In the genomic region with DNA sequence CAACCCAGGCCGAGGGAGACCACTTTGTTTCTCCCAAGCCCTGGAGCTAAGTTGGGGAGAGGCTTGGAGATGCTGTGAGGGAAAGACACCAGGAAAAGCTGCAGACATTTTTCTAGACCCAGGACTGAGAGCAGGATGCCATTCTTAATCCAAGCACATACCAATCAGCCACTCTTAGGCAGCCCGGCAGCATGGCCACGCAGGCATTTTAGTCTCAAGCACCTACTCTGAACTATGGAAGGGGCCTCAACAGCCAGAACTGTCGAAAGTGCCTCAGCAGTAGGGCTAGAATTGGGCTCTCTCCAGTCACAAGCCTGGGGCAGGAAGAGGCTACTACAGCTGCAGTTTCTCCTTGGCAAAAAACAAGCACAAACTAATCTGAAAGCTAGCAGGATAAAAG, we compare ENCODE assay signal across 30 cellular contexts.
"Had no signal": no experiment of that assay in that cellular context is flagged by ENCODE, and none has a peak within 500 bp of the region (broad histone marks: within the 10 kb centered on the region; RNA-seq: fewer than 3 reads in every experiment).

No MANE protein-coding gene starts in this region.

- H3K27me3 ChIP-seq: body of pancreas, breast epithelium, Peyer's patch had no signal

- DNase-seq: activated CD4-positive, alpha-beta T cell treated with anti-CD3 and anti-CD28 coated beads, Interleukin-2, amount 10 ng/mL, durations not matched to agents 24 days and 14 days; activated CD4-positive, alpha-beta T cell treated with anti-CD3 and anti-CD28 coated beads, Interleukin-2, amount 50 U/mL, for 4 hours; activated CD8-positive, alpha-beta T cell treated with anti-CD3 and anti-CD28 coated beads for 36 hours; activated gamma-delta T cell; activated naive CD4-positive, alpha-beta T cell treated with Interleukin-2 at 50 U/mL for 16 hours; activated naive CD8-positive, alpha-beta T cell treated with anti-CD3 and anti-CD28 coated beads, Interleukin-2, amount 10 ng/mL, durations not matched to agents 7 days and 5 days; activated T-cell treated with anti-CD3 and anti-CD28 coated beads, Interleukin-2, amount 50 U/mL, for 1 hour; body of pancreas; NCI-H1105; NCI-H1417 treated with DMSO at 0.1 percent for 48 hours; NCI-H187 treated with DMSO at 0.1 percent for 48 hours; NCI-H2081; NCI-H2171 treated with DMSO at 0.1 percent for 48 hours; NCI-H2227 treated with DMSO at 0.1 percent for 48 hours; NCI-H446 treated with DMSO at 0.1 percent for 48 hours; NCI-H524; NCI-H69; NCI-H82; PC-3; Peyer's patch; RPMI8226; SHP77 treated with DMSO at 0.1 percent for 48 hours; T-helper 1 cell; T-helper 2 cell; T-helper 9 cell; WERI-Rb-1 had no signal

- H3K27ac ChIP-seq: body of pancreas, breast epithelium, Peyer's patch, SJSA1, WERI-Rb-1 had no signal

- H3K4me3 ChIP-seq: body of pancreas, breast epithelium, K562, Peyer's patch, SJSA1 had no signal

- H3K9me3 ChIP-seq: body of pancreas, Peyer's patch, SJSA1 had no signal

- ATAC-seq: activated CD8-positive, alpha-beta T cell treated with anti-CD3 and anti-CD28 coated beads for 36 hours; body of pancreas; K562; PC-3; SK-N-SH treated with all-trans-retinoic acid at 6 μM for 48 hours had no signal

- H3K4me1 ChIP-seq: body of pancreas, breast epithelium, Peyer's patch, SJSA1 had no signal

- H3K36me3 ChIP-seq: breast epithelium, Peyer's patch, SJSA1, WERI-Rb-1 had no signal
